In the genomic region with DNA sequence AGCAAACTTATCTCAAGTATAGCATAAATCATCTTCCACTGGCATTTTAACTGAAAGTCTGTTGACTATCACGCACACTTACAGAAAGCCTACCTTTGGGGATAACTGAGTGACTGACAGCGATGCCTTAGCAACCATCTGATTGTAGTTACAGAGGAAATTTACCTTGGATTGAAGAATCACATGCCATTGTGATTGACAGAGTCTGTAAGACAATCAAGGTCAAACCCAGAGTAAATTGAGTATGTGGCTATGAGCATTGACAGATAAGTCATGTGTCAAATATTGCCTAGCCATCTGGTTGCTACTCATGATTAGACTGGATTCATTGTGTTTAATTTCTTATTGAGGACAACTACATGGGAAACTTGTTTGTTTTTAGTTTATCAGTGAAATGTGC, we compare ENCODE assay signal across 26 cellular contexts.
DNase-seq lines count a peak whose midpoint lies in the region; ATAC-seq, FAIRE-seq and TF ChIP-seq lines count a peak whose summit lies in the region.
"Had no signal": no experiment of that assay in that cellular context is flagged by ENCODE, and none has a peak within 500 bp of the region (broad histone marks: within the 10 kb centered on the region; RNA-seq: fewer than 3 reads in every experiment).

No MANE protein-coding gene starts in this region.

- H4K20me1 ChIP-seq in GM12878 (ENCODE audit: control insufficient read depth, insufficient read depth), result no peaks in the 10 kb centered on the region
- no peaks in the 10 kb centered on the region for H4K20me1 ChIP-seq in neural cell (ENCODE audit: insufficient read depth)
- no peaks in the 10 kb centered on the region for H4K20me1 ChIP-seq in smooth muscle cell (ENCODE audit: low read depth)
- H4K20me1 ChIP-seq: BLaER1 treated with 17β-estradiol and CSF1 and Interleukin-3, amounts not matched to agents 10 nM and 100 nM had no signal

- no peak overlapping the region for H2AFZ ChIP-seq in GM12878 (ENCODE audit: control insufficient read depth, low read depth, low read length)
- H2AFZ ChIP-seq in neural cell (ENCODE audit: low read depth, low read length), result no peak overlapping the region
- no peak overlapping the region for H2AFZ ChIP-seq in smooth muscle cell (ENCODE audit: low read depth)
- H2AFZ ChIP-seq: GM23338 had no signal

- WGBS in GM12878 (ENCODE audit: insufficient coverage, insufficient replicate concordance, low lambda C conversion rate, missing lambda C conversion rate), result 0% methylated on average over 2 of the region's 2 CpGs
- WGBS in smooth muscle cell (ENCODE audit: low lambda C conversion rate), result 86% methylated on average over 2 of the region's 2 CpGs
- WGBS in lower leg skin, 2 donors, result 86 to 87% methylated on average over 2 of the region's 2 CpGs

- no peak overlapping the region for H3K27ac ChIP-seq in GM12878 (ENCODE audit: control insufficient read depth, insufficient read depth)
- H3K27ac ChIP-seq in neural cell (ENCODE audit: low read length), result peak overlapping the region; percentile 14
- H3K27ac ChIP-seq in lower lobe of right lung, result no peak overlapping the region
- H3K27ac ChIP-seq in smooth muscle cell (ENCODE audit: low read depth), result no peak overlapping the region
- H3K27ac ChIP-seq: 22Rv1; BLaER1 treated with 17β-estradiol and CSF1 and Interleukin-3, amounts not matched to agents 10 nM and 100 nM had no signal

- SMC1A ChIA-PET in GM12878 (lab: Charles Lee; ENCODE audit: uncharacterized antibody, unreplicated experiment), result no interaction called here

- in situ Hi-C loops in GM12878 (cut with MboI), result no loop called here

- RAD21 ChIA-PET in GM12878 (lab: Charles Lee; ENCODE audit: unreplicated experiment), result no interaction called here

- TF ChIP-seq EP300 in GM12878 (IDR thresholded peaks at IDR 0.05; ENCODE audit: borderline replicate concordance in 1 of 2, control insufficient read depth in 1 of 2, low read depth in 2 of 2, low read length in 2 of 2), result no peak
- peak; percentile 98 for TF ChIP-seq EP300 in neural cell (conservative IDR thresholded peaks at IDR 0.05; ENCODE audit: poor library complexity, severe bottlenecking)

- intact Hi-C loops in GM12878 (cut with micrococcal nuclease; ENCODE audit: unreplicated experiment), result no loop called here
- intact Hi-C loops in lower lobe of right lung (cut with DNase I), result no loop called here
- intact Hi-C loops in lower leg skin (cut with DNase I; ENCODE audit: low total_unique reads), result no loop called here

- H3K9me3 ChIP-seq in GM12878 (replicated peaks; ENCODE audit: control insufficient read depth, insufficient read depth, low read length), result no peaks in the 10 kb centered on the region
- H3K9me3 ChIP-seq in neural cell (ENCODE audit: low read length), result no peaks in the 10 kb centered on the region
- no peaks in the 10 kb centered on the region for H3K9me3 ChIP-seq in lower lobe of right lung
- no peaks in the 10 kb centered on the region for H3K9me3 ChIP-seq in smooth muscle cell (replicated peaks; ENCODE audit: low read depth)
- H3K9me3 ChIP-seq: BE2C; BLaER1 treated with 17β-estradiol and CSF1 and Interleukin-3, amounts not matched to agents 10 nM and 100 nM had no signal

- H3F3A ChIP-seq in neural cell (ENCODE audit: insufficient read depth, low read length, poor library complexity, severe bottlenecking), result no peaks in the 10 kb centered on the region
- H3F3A ChIP-seq in smooth muscle cell (ENCODE audit: low read depth), result no peaks in the 10 kb centered on the region

- TF ChIP-seq CTCF in GM12878 (IDR thresholded peaks at IDR 0.05 in 2 of 3, conservative IDR thresholded peaks at IDR 0.05 in 1 of 3; ENCODE audit: control insufficient read depth in 2 of 3, extremely low read depth in 1 of 3, insufficient read depth in 1 of 3, low read depth in 3 of 3, low read length in 3 of 3) (no peak), neural cell (IDR thresholded peaks at IDR 0.05; ENCODE audit: poor library complexity, severe bottlenecking) (no peak), lower lobe of right lung (IDR thresholded peaks at IDR 0.05) (no peak), smooth muscle cell (IDR thresholded peaks at IDR 0.05; ENCODE audit: borderline replicate concordance, insufficient read depth, poor library complexity, severe bottlenecking) (no peak), lower leg skin (IDR thresholded peaks at IDR 0.05) (no peak)

- no peaks in the 10 kb centered on the region for H3K4me1 ChIP-seq in GM12878 (ENCODE audit: control insufficient read depth, insufficient read depth, low read length)
- H3K4me1 ChIP-seq in lower lobe of right lung, result no peaks in the 10 kb centered on the region
- no peaks in the 10 kb centered on the region for H3K4me1 ChIP-seq in smooth muscle cell (ENCODE audit: low read depth)
- H3K4me1 ChIP-seq: BE2C; BLaER1 treated with 17β-estradiol and CSF1 and Interleukin-3, amounts not matched to agents 10 nM and 100 nM had no signal

- H3K36me3 ChIP-seq in GM12878 (ENCODE audit: control insufficient read depth in 2 of 2, insufficient read depth in 2 of 2, low read length in 1 of 2) (no peaks in the 10 kb centered on the region), neural cell (ENCODE audit: insufficient read depth, low read length) (no peaks in the 10 kb centered on the region), lower lobe of right lung (no peaks in the 10 kb centered on the region), smooth muscle cell (ENCODE audit: low read depth) (no peaks in the 10 kb centered on the region)
- H3K36me3 ChIP-seq: BE2C; BLaER1 treated with 17β-estradiol and CSF1 and Interleukin-3, amounts not matched to agents 10 nM and 100 nM had no signal

- no peaks in the 10 kb centered on the region for H3K9me2 ChIP-seq in neural cell (ENCODE audit: insufficient read depth, low read length)

- no peak for TF ChIP-seq RAD21 in GM12878 (IDR thresholded peaks at IDR 0.05; ENCODE audit: insufficient read depth, low read depth, low read length)
- TF ChIP-seq RAD21 in neural cell (conservative IDR thresholded peaks at IDR 0.05), result no peak

- H3K4me2 ChIP-seq in GM12878 (ENCODE audit: control insufficient read depth, insufficient read depth) (no peak overlapping the region), neural cell (ENCODE audit: low read length) (peak overlapping the region; percentile 12), smooth muscle cell (no peak overlapping the region)
- H3K4me2 ChIP-seq: BLaER1 treated with 17β-estradiol and CSF1 and Interleukin-3, amounts not matched to agents 10 nM and 100 nM; GM23338 had no signal

- peak; percentile 70 for FAIRE-seq in GM12878 (lab: Jason Lieb, UNC)
- FAIRE-seq: A204.1, D721Med, GM12892 had no signal

- BruUV-seq in GM12878 (replicated peaks; lab: Mats Ljungman, UMichigan), result no TSS peak

- H3K4me3 ChIP-seq in GM12878, result no peak overlapping the region
- H3K4me3 ChIP-seq in neural cell (ENCODE audit: low read length), result no peak overlapping the region
- no peak overlapping the region for H3K4me3 ChIP-seq in lower lobe of right lung
- H3K4me3 ChIP-seq in smooth muscle cell, result no peak overlapping the region
- no peak overlapping the region for H3K4me3 ChIP-seq in lower leg skin (ENCODE audit: low read depth, poor library complexity, severe bottlenecking)
- H3K4me3 ChIP-seq: BLaER1 treated with 17β-estradiol and CSF1 and Interleukin-3, amounts not matched to agents 10 nM and 100 nM; GM23338 had no signal

- H3K9ac ChIP-seq in GM12878 (ENCODE audit: control insufficient read depth, insufficient read depth, low read length) (no peak overlapping the region), neural cell (ENCODE audit: low read length) (no peak overlapping the region), smooth muscle cell (ENCODE audit: low read depth) (no peak overlapping the region)
- H3K9ac ChIP-seq: BLaER1 treated with 17β-estradiol and CSF1 and Interleukin-3, amounts not matched to agents 10 nM and 100 nM had no signal

- no peak for TF ChIP-seq POLR2A in GM12878 (IDR thresholded peaks at IDR 0.05; ENCODE audit: low read depth, low read length)
- TF ChIP-seq POLR2A in lower leg skin (IDR thresholded peaks at IDR 0.05), result no peak

- ATAC-seq in GM12878 (no peak), lower lobe of right lung (no peak), HG03135 (IDR thresholded peaks at IDR 0.05; ENCODE audit: unreplicated experiment) (no peak)
- ATAC-seq: GM23338, HCT116 had no signal

- POLR2A ChIA-PET in GM12878 (lab: Charles Lee), result no interaction called here

- CTCF ChIA-PET in GM12878 (lab: Yijun Ruan, JAX), result no interaction called here

- DNase-seq in NCI-H82 (lab: John Stamatoyannopoulos, UW), result peak; percentile 9
- no peak for DNase-seq in NCI-H82 treated with DMSO at 0.1 percent for 48 hours (lab: John Stamatoyannopoulos, UW; ENCODE audit: unreplicated experiment)
- DNase-seq in GM12878 (ENCODE audit: low read depth, low spot score), result no peak
- no peak for DNase-seq in lower lobe of right lung
- no peak for DNase-seq in smooth muscle cell (lab: John Stamatoyannopoulos, UW; ENCODE audit: unreplicated experiment)
- no peak for DNase-seq in lower leg skin (ENCODE audit: low spot score in 2 of 2)
- DNase-seq: ACHN; AML-193; BE2C; CD4-positive, alpha-beta T cell; CD8-positive, alpha-beta memory T cell; DMS 273 treated with DMSO at 0.1 percent for 48 hours; DMS79; EL; GDM1; H9; HFFc6 had no signal

- H3K79me2 ChIP-seq in GM12878 (ENCODE audit: control insufficient read depth, insufficient read depth, low read length) (no peaks in the 10 kb centered on the region), neural cell (replicated peaks; ENCODE audit: insufficient read depth, low read length) (no peaks in the 10 kb centered on the region), smooth muscle cell (ENCODE audit: low read depth) (no peaks in the 10 kb centered on the region)

- H3K27me3 ChIP-seq in GM12878 (replicated peaks in 1 of 2; ENCODE audit: control insufficient read depth in 2 of 2, insufficient read depth in 2 of 2, low read length in 1 of 2) (no peaks in the 10 kb centered on the region), neural cell (ENCODE audit: insufficient read depth, low read depth, low read length) (no peaks in the 10 kb centered on the region), lower lobe of right lung (ENCODE audit: low read depth) (no peaks in the 10 kb centered on the region), smooth muscle cell (ENCODE audit: low read depth) (no peaks in the 10 kb centered on the region)
- H3K27me3 ChIP-seq: BE2C; BLaER1 treated with 17β-estradiol and CSF1 and Interleukin-3, amounts not matched to agents 10 nM and 100 nM had no signal

TF ChIP-seq in GM12878, 131 proteins besides CTCF, POLR2A, EP300 and RAD21:
- no peak for TF ChIP-seq ESRRA (IDR thresholded peaks at IDR 0.05; ENCODE audit: low read length)
- no peak for TF ChIP-seq CREB1 (IDR thresholded peaks at IDR 0.05; ENCODE audit: low read depth)

TF ChIP-seq in neural cell, 6 proteins besides CTCF, POLR2A, EP300 and RAD21 (continues in another document):
- TF ChIP-seq TAF1 (IDR thresholded peaks at IDR 0.05; ENCODE audit: low read depth) (no peak), SMC3 (conservative IDR thresholded peaks at IDR 0.05; ENCODE audit: poor library complexity) (no peak)
